33 cellular contexts compared by ENCODE assay signal in the genomic region with DNA sequence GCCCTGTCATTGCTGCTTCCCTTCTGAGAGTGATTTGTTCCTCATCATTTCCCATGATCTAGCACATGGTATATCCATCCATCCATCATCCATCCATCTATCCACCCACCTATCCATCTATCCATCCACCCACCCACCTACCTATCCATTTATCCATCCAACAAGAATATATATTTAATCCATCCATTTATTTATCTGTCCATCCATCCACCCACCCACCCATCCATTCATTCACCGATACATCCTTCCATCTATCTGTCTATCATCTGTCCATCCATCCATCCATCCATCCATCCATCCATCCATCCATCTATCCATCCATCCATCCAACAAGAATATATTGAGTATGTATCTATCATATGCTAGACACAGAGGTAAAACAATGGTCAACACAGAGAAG.
"Had no signal": no experiment of that assay in that cellular context is flagged by ENCODE, and none has a peak within 500 bp of the region (broad histone marks: within the 10 kb centered on the region; RNA-seq: fewer than 3 reads in every experiment).

No MANE protein-coding gene starts in this region.

- H3K27ac Mint-ChIP-seq: activated B cell treated with CpG ODN at 0.5 μM for 24 hours; activated CD8-positive, alpha-beta T cell treated with anti-CD3 and anti-CD28 coated beads for 36 hours; activated naive CD8-positive, alpha-beta T cell; effector memory CD8-positive, alpha-beta T cell; T-cell; T-helper 1 cell treated with Interleukin-12 subunit alpha and Interleukin-12 subunit beta and Interleukin-4 antibody, amounts not matched to agents 30 μg/mL and 1 μg/mL, for 36 hours had no signal

- ATAC-seq: activated CD4-positive, CD25-positive, alpha-beta regulatory T cell treated with anti-CD3 and anti-CD28 coated beads, Interleukin-2, amount 50 U/mL, for 24 hours; activated CD8-positive, alpha-beta T cell treated with anti-CD3 and anti-CD28 coated beads for 36 hours; body of pancreas; effector memory CD8-positive, alpha-beta T cell; foreskin keratinocyte; gastrocnemius medialis; T-cell had no signal

- H3K9me3 Mint-ChIP-seq: activated B cell treated with CpG ODN at 0.5 μM for 24 hours; activated CD8-positive, alpha-beta T cell treated with anti-CD3 and anti-CD28 coated beads for 36 hours; effector memory CD8-positive, alpha-beta T cell; T-cell; T-helper 1 cell treated with Interleukin-12 subunit alpha and Interleukin-12 subunit beta and Interleukin-4 antibody, amounts not matched to agents 30 μg/mL and 1 μg/mL, for 36 hours had no signal

- H3K9me3 ChIP-seq: body of pancreas, breast epithelium, colonic mucosa, esophagus muscularis mucosa, gastrocnemius medialis, heart left ventricle had no signal

- H3K27ac ChIP-seq: body of pancreas, breast epithelium, cardiac muscle cell, colonic mucosa, esophagus muscularis mucosa, foreskin keratinocyte, heart left ventricle, WERI-Rb-1 had no signal

- H3K36me3 Mint-ChIP-seq: activated naive CD8-positive, alpha-beta T cell; T-cell had no signal

- H3K4me1 Mint-ChIP-seq: T-cell had no signal

- H3K27me3 ChIP-seq: body of pancreas, breast epithelium, cardiac muscle cell, colonic mucosa, esophagus muscularis mucosa, foreskin keratinocyte, gastrocnemius medialis, heart left ventricle had no signal

- H3K36me3 ChIP-seq: breast epithelium, cardiac muscle cell had no signal

- H3K4me3 ChIP-seq: body of pancreas, breast epithelium, cardiac muscle cell, colonic mucosa, esophagus muscularis mucosa, gastrocnemius medialis, heart left ventricle had no signal

- DNase-seq: activated B cell treated with CpG ODN at 0.5 μM for 24 hours; activated CD4-positive, alpha-beta T cell treated with anti-CD3 and anti-CD28 coated beads for 48 hours; activated CD4-positive, alpha-beta T cell treated with anti-CD3 and anti-CD28 coated beads, Interleukin-2, amount 50 U/mL, for 1 hour; activated CD4-positive, alpha-beta T cell treated with anti-CD3 and anti-CD28 coated beads, Interleukin-2, amount 50 U/mL, for 48 hours; activated CD8-positive, alpha-beta memory T cell treated with anti-CD3 and anti-CD28 coated beads for 24 hours; activated CD8-positive, alpha-beta T cell treated with anti-CD3 and anti-CD28 coated beads for 36 hours; activated gamma-delta T cell treated with Interleukin-2 at 50 U/mL for 16 hours; activated naive CD4-positive, alpha-beta T cell treated with anti-CD3 and anti-CD28 coated beads, Interleukin-2, amount 50 U/mL, for 16 hours; activated naive CD4-positive, alpha-beta T cell treated with Interleukin-2 at 50 U/mL for 16 hours; activated T-cell treated with anti-CD3 and anti-CD28 coated beads, Interleukin-2, amount 50 U/mL, for 48 hours; amniotic stem cell; anterior cingulate cortex; body of pancreas; central memory CD4-positive, alpha-beta T cell; cerebellar nuclear complex; colonic mucosa; dermis blood vessel endothelial cell; effector CD4-positive, alpha-beta T cell; effector memory CD8-positive, alpha-beta T cell; erythroblast; foreskin keratinocyte; gastrocnemius medialis; glutamatergic neuron; heart left ventricle; T-cell; T-helper 9 cell; WERI-Rb-1 had no signal

- H3K4me1 ChIP-seq: body of pancreas, breast epithelium, colonic mucosa, foreskin keratinocyte had no signal

- H3K4me3 Mint-ChIP-seq: activated B cell treated with CpG ODN at 0.5 μM for 24 hours; activated CD8-positive, alpha-beta T cell treated with anti-CD3 and anti-CD28 coated beads for 36 hours; activated naive CD8-positive, alpha-beta T cell; effector memory CD8-positive, alpha-beta T cell; T-cell; T-helper 1 cell treated with Interleukin-12 subunit alpha and Interleukin-12 subunit beta and Interleukin-4 antibody, amounts not matched to agents 30 μg/mL and 1 μg/mL, for 36 hours had no signal

- H3K27me3 Mint-ChIP-seq: activated B cell treated with CpG ODN at 0.5 μM for 24 hours; activated CD8-positive, alpha-beta T cell treated with anti-CD3 and anti-CD28 coated beads for 36 hours; activated naive CD8-positive, alpha-beta T cell had no signal
